In genomic region chr1:93194231-93194630, GRCh38 we compare ENCODE assay signal across 7 cellular contexts.
"Had no signal": no experiment of that assay in that cellular context is flagged by ENCODE, and none has a peak within 500 bp of the region (broad histone marks: within the 10 kb centered on the region; RNA-seq: fewer than 3 reads in every experiment).

No MANE protein-coding gene starts in this region.

- H3K4me1 Mint-ChIP-seq: GM23338, H9 had no signal

- H3K4me2 ChIP-seq: GM23338 had no signal

- FAIRE-seq: H1, H54, HTR-8/SVneo had no signal

- H2AFZ ChIP-seq: GM23338 had no signal

- H3K9me3 Mint-ChIP-seq: GM23338, H9 had no signal

- H3K4me3 ChIP-seq: GM23338 had no signal

- H3K27ac Mint-ChIP-seq: GM23338 had no signal

- H3K4me3 Mint-ChIP-seq: GM23338, H9 had no signal

- ATAC-seq: GM23338 had no signal

- DNase-seq: H9, HCEC 1CT, KBM-7 had no signal
